Comparison of ENCODE assay signal across 8 cellular contexts in the genomic region with DNA sequence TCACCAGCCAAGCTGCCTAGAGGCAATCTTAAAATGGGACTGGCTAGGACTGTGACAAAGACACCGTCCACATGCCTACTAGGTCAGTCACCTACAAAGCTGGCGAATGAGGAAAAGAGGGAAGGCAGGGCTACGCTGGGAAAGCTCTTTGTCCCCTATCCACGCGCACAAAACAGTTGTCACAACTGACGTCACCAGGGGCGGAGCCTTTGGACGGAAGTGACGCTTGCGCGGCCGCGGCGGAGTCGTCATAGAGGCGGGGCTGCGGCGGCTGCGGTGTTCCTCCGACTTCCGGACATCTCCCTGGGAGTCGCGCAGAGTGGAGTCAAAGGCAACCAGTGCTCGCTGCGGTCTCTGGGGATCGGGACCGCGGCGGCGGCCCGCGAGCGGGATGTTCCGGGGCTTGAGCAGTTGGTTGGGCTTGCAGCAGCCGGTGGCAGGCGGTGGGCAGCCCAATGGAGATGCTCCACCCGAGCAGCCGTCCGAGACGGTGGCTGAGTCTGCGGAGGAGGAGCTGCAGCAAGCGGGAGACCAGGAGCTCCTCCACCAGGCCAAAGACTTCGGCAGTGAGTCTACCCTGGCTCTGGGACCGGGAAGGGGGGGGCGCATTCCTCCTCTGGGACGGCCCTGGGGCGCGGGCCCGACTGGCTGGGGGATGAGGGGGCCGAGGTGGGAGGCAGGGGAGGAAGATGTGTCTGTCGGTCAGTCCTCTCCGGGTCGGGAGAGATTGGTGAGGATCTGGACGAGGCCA. TPM values are rescaled to one million over a fixed set of nuclear protein-coding genes. Genes with fewer than 3 reads are reported as not detected.
A peak's percentile ranks its signal among the peaks of the same experiment; 100 is the strongest.
DNase-seq lines count a peak whose midpoint lies in the region; TF ChIP-seq lines count a peak whose summit lies in the region.

A gene with protein sequence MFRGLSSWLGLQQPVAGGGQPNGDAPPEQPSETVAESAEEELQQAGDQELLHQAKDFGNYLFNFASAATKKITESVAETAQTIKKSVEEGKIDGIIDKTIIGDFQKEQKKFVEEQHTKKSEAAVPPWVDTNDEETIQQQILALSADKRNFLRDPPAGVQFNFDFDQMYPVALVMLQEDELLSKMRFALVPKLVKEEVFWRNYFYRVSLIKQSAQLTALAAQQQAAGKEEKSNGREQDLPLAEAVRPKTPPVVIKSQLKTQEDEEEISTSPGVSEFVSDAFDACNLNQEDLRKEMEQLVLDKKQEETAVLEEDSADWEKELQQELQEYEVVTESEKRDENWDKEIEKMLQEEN (plus strand): TSS at position 279 of the 751 bp plus-strand sequence. CDS start 113 bp downstream, at position 392.

- H3K27me3 ChIP-seq in H9 (ENCODE audit: insufficient read depth, low read length), result no peaks in the 10 kb centered on the region
- no peaks in the 10 kb centered on the region for H3K27me3 ChIP-seq in MG63

- H4K8ac ChIP-seq in H9 (replicated peaks; ENCODE audit: insufficient read length, low read depth, low read length), result no peak within 1 kb of the TSS

- H3K27me3 Mint-ChIP-seq in H9 (ENCODE audit: low read depth), result no peaks in the 10 kb centered on the region
- no peaks in the 10 kb centered on the region for H3K27me3 Mint-ChIP-seq in nephron (ENCODE audit: low read depth)
- H3K27me3 Mint-ChIP-seq in stimulated activated naive CD8-positive, alpha-beta T cell treated with anti-CD3 and anti-CD28 coated beads, Interleukin-15, Interleukin-2, amounts not matched to agents 100 ng/mL and 50 ng/mL, for 24 hours, result no peaks in the 10 kb centered on the region

- no peak for TF ChIP-seq CTCF in H9 (conservative IDR thresholded peaks at IDR 0.05)
- TF ChIP-seq CTCF in fibroblast of the aortic adventitia (IDR thresholded peaks at IDR 0.05; ENCODE audit: insufficient read depth, low read length), result no peak
- TF ChIP-seq CTCF in nephron (IDR thresholded peaks at IDR 0.05; ENCODE audit: unreplicated experiment in 3 of 3), result no peak

- H3K23me2 ChIP-seq in H9 (ENCODE audit: insufficient read length, low read depth, low read length, poor library complexity, severe bottlenecking), result peaks cover 7% of the 10 kb centered on the region

- peak within 1 kb of the TSS; percentile 97 for H3K9ac ChIP-seq in H9 (ENCODE audit: extremely low read depth, insufficient read length, low read length)

- H3K79me2 ChIP-seq in H9 (ENCODE audit: insufficient read depth, low read length), result peaks cover 26% of the 10 kb centered on the region; the same call in 1 of the 2 replicates

- H2BK20ac ChIP-seq in H9 (ENCODE audit: low read depth, low read length, poor library complexity, severe bottlenecking), result no peak within 1 kb of the TSS

- no peak within 1 kb of the TSS for H4K91ac ChIP-seq in H9 (ENCODE audit: insufficient read length, low read depth, low read length)

- H3K4me3 ChIP-seq in MG63, result peak within 1 kb of the TSS; percentile 71
- peak within 1 kb of the TSS; percentile 89 for H3K4me3 ChIP-seq in fibroblast of the aortic adventitia (ENCODE audit: low read depth, low read length)

- no CpG with 5 or more reads among the region's 54 CpGs for WGBS in H9 (ENCODE audit: extremely low coverage, insufficient read length, low lambda C conversion rate)

- no peak within 1 kb of the TSS for H2BK12ac ChIP-seq in H9 (ENCODE audit: insufficient read length, low read depth, low read length)

- H3K4me3 Mint-ChIP-seq in H9 (peak within 1 kb of the TSS; percentile 95 to 98), nephron (peak within 1 kb of the TSS; percentile 94 to 97 (median 96))
- peak within 1 kb of the TSS; percentile 87 for H3K4me3 Mint-ChIP-seq in stimulated activated naive CD8-positive, alpha-beta T cell treated with anti-CD3 and anti-CD28 coated beads, Interleukin-15, Interleukin-2, amounts not matched to agents 100 ng/mL and 50 ng/mL, for 24 hours

- no peaks in the 10 kb centered on the region for H3K4me1 ChIP-seq in H9 (ENCODE audit: insufficient read depth, low read length)

- H3K56ac ChIP-seq in H9 (ENCODE audit: insufficient read length, low read depth, low read length), result no peak within 1 kb of the TSS

- H3K18ac ChIP-seq in H9 (ENCODE audit: insufficient read length, low read depth, low read length), result peak within 1 kb of the TSS; percentile 89

- DNase-seq in ELR (ENCODE audit: low read depth) (peak; percentile 96), H9 (peak; percentile 99), MG63 (peak; percentile 91), SHP77 treated with DMSO at 0.1 percent for 48 hours (lab: John Stamatoyannopoulos, UW) (peak; percentile 80), fibroblast of the aortic adventitia (ENCODE audit: low read depth) (peak; percentile 98)
- DNase-seq in activated effector memory CD4-positive, alpha-beta T cell treated with anti-CD3 and anti-CD28 coated beads, Interleukin-2, amount 50 U/mL, for 16 hours, result peak; percentile 96

- no peak within 1 kb of the TSS for H2BK15ac ChIP-seq in H9 (ENCODE audit: low read depth, low read length)

- H3K4me2 ChIP-seq in H9 (ENCODE audit: insufficient read depth, insufficient read length, low read length), result peak within 1 kb of the TSS; percentile 95

- no peaks in the 10 kb centered on the region; the same call in 1 of the 2 replicates for H3K36me3 ChIP-seq in MG63

- H3K4me1 Mint-ChIP-seq in H9, result peaks cover 19 to 28% of the 10 kb centered on the region in 2 experiments
- H3K4me1 Mint-ChIP-seq in nephron, result peaks cover 48% of the 10 kb centered on the region
- H3K4me1 Mint-ChIP-seq in stimulated activated naive CD8-positive, alpha-beta T cell treated with anti-CD3 and anti-CD28 coated beads, Interleukin-15, Interleukin-2, amounts not matched to agents 100 ng/mL and 50 ng/mL, for 24 hours (ENCODE audit: low read depth), result peaks cover 32% of the 10 kb centered on the region

- H3K27ac Mint-ChIP-seq in H9 (peak within 1 kb of the TSS; percentile 98 to 100 (median 100)), nephron (peak within 1 kb of the TSS; percentile 100)
- H3K27ac Mint-ChIP-seq in stimulated activated naive CD8-positive, alpha-beta T cell treated with anti-CD3 and anti-CD28 coated beads, Interleukin-15, Interleukin-2, amounts not matched to agents 100 ng/mL and 50 ng/mL, for 24 hours, result peak within 1 kb of the TSS; percentile 93

- H3K36me3 Mint-ChIP-seq in H9 (ENCODE audit: insufficient read depth in 1 of 3, low read depth in 3 of 3), result peaks cover 8 to 23% (median 18%) of the 10 kb centered on the region in 3 experiments; a peak in 6 of 7 replicates
- H3K36me3 Mint-ChIP-seq in nephron (ENCODE audit: low read depth), result peaks cover 15% of the 10 kb centered on the region
- H3K36me3 Mint-ChIP-seq in stimulated activated naive CD8-positive, alpha-beta T cell treated with anti-CD3 and anti-CD28 coated beads, Interleukin-15, Interleukin-2, amounts not matched to agents 100 ng/mL and 50 ng/mL, for 24 hours (ENCODE audit: low read depth), result peaks cover 6% of the 10 kb centered on the region

- no peak within 1 kb of the TSS for H2BK120ac ChIP-seq in H9 (ENCODE audit: low read depth, low read length, poor library complexity, severe bottlenecking)

- peak within 1 kb of the TSS; percentile 75 for H3K14ac ChIP-seq in H9 (ENCODE audit: insufficient read depth, low read length)

- H3K79me1 ChIP-seq in H9 (ENCODE audit: insufficient read depth, low read depth, low read length, poor library complexity, severe bottlenecking), result peaks cover 3% of the 10 kb centered on the region

- H3K27ac ChIP-seq in H9 (ENCODE audit: insufficient read length, low read depth, low read length), result peak within 1 kb of the TSS; percentile 77

- H3K9me3 ChIP-seq in H9 (ENCODE audit: control insufficient read depth, low read depth, low read length), result no peaks in the 10 kb centered on the region
- H3K9me3 ChIP-seq in MG63, result no peaks in the 10 kb centered on the region

- H3K9me3 Mint-ChIP-seq in H9, result no peaks in the 10 kb centered on the region; a peak in 1 of 5 replicates
- H3K9me3 Mint-ChIP-seq in nephron, result no peaks in the 10 kb centered on the region
- H3K9me3 Mint-ChIP-seq in stimulated activated naive CD8-positive, alpha-beta T cell treated with anti-CD3 and anti-CD28 coated beads, Interleukin-15, Interleukin-2, amounts not matched to agents 100 ng/mL and 50 ng/mL, for 24 hours, result no peaks in the 10 kb centered on the region

- no peak within 1 kb of the TSS for H3K23ac ChIP-seq in H9 (ENCODE audit: insufficient read length, low read depth, low read length)

- H4K20me1 ChIP-seq in H9 (ENCODE audit: control insufficient read depth, insufficient read depth, insufficient read length), result no peaks in the 10 kb centered on the region

- H3T11ph ChIP-seq in H9 (ENCODE audit: low read length), result peak within 1 kb of the TSS; percentile 93

- H3K4ac ChIP-seq in H9 (ENCODE audit: low read depth, low read length), result no peak within 1 kb of the TSS; the same call in 1 of the 2 replicates

- peak within 1 kb of the TSS; percentile 35 for H2BK5ac ChIP-seq in H9 (ENCODE audit: insufficient read length, low read length)

- H4K5ac ChIP-seq in H9 (ENCODE audit: insufficient read length, low read depth, low read length), result peak within 1 kb of the TSS; percentile 36

- no peak within 1 kb of the TSS for H2AFZ ChIP-seq in H9 (ENCODE audit: low read length)

- no peak within 1 kb of the TSS for H2AK5ac ChIP-seq in H9 (ENCODE audit: insufficient read length, low read length)

RNA-seq across cellular contexts. Expression of the gene that starts here (rescaled TPM):
- total RNA-seq in H9 (2021) (42.0 and 42.7 TPM in 2 replicates), fibroblast of the aortic adventitia (ENCODE audit: low replicate concordance) (15.9 and 39.9 TPM in 2 replicates)
- 26.6 and 34.1 TPM in 2 replicates for total RNA-seq in MG63 (2014; rRNA removed; shearing (Covaris generic); ENCODE audit: low replicate concordance)

Comparison
In these comparisons a context has a peak if more than half of its experiments do, and no peak if none do; other contexts are left out.
1. Peak in every context shown above with its lines: DNase-seq, H3K4me3 ChIP-seq and H3K27ac ChIP-seq.